8 cellular contexts compared by ENCODE assay signal in the genomic region with DNA sequence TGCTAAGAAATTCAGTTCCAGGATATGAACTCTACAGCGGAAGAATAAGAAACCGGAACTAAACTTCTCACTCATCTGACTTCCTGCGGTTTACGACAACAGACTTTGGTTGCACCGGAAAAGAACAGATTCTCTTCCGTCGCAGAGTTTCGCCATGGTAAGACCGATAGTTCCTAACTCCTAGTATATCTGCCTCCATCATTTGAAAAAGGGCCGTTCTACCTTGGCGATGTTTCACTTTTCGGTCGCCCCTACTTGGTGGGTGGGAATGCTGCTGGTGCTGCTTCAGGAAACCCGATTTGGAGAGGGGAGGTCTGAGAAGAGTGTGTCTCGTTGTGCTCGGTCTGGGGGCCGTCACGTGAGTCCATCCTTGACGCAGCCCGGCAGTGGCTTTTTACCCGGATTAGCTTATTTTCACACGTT. TPM values are rescaled to one million over a fixed set of nuclear protein-coding genes. Genes with fewer than 3 reads are reported as not detected.
DNase-seq lines count a peak whose midpoint lies in the region; ATAC-seq lines count a peak whose summit lies in the region.

A gene (plus strand): TSS at position 132 of the 423 bp plus-strand sequence. CDS start 23 bp downstream, at position 155.

- H4K12ac ChIP-seq in trophoblast cell (ENCODE audit: low read depth, low read length) = peak within 1 kb of the TSS; percentile 43

- H3K9ac ChIP-seq in endocrine pancreas (ENCODE audit: control insufficient read depth, insufficient read depth, low read length) (peak within 1 kb of the TSS; percentile 47), trophoblast cell (ENCODE audit: low read length) (peak within 1 kb of the TSS; percentile 65)

- peaks cover 8% of the 10 kb centered on the region for H3K79me2 ChIP-seq in trophoblast cell (ENCODE audit: control insufficient read depth, insufficient read depth, low read length, poor library complexity)

- H3K14ac ChIP-seq in trophoblast cell (ENCODE audit: low read length) = peak within 1 kb of the TSS; percentile 76

- peak within 1 kb of the TSS; percentile 73 for H2AFZ ChIP-seq in trophoblast cell (ENCODE audit: insufficient read depth, low read length, poor library complexity)

- no peak within 1 kb of the TSS for H3K27ac ChIP-seq in trophoblast cell (ENCODE audit: low read depth, low read length)

- H3K9me3 ChIP-seq in endocrine pancreas (ENCODE audit: control insufficient read depth, low read length) (no peaks in the 10 kb centered on the region), trophoblast cell (ENCODE audit: insufficient read depth, low read depth, low read length) (no peaks in the 10 kb centered on the region)

- H3K4me3 ChIP-seq in endocrine pancreas (ENCODE audit: control insufficient read depth, insufficient read depth, low read length) (peak within 1 kb of the TSS; percentile 78), trophoblast cell (ENCODE audit: low read depth, low read length) (peak within 1 kb of the TSS; percentile 68)

- peaks cover 5% of the 10 kb centered on the region for H3K79me1 ChIP-seq in trophoblast cell (ENCODE audit: low read length)

- peak within 1 kb of the TSS; percentile 60 for H3K4me2 ChIP-seq in trophoblast cell (ENCODE audit: low read length)

- WGBS in trophoblast cell (ENCODE audit: extremely low coverage, insufficient coverage, insufficient read length) = no CpG with 5 or more reads among the region's 22 CpGs

- H2BK120ac ChIP-seq in trophoblast cell (ENCODE audit: insufficient read depth, low read length, poor library complexity) = peak within 1 kb of the TSS; percentile 73

- no peak within 1 kb of the TSS for H3K23ac ChIP-seq in trophoblast cell (ENCODE audit: low read length)

- no peak within 1 kb of the TSS for H2AK5ac ChIP-seq in trophoblast cell (ENCODE audit: low read length)

- no peaks in the 10 kb centered on the region for H3K36me3 ChIP-seq in endocrine pancreas (ENCODE audit: control insufficient read depth, insufficient read depth, low read length)
- peaks cover 15 to 29% of the 10 kb centered on the region in 2 experiments for H3K36me3 ChIP-seq in trophoblast cell (ENCODE audit: control insufficient read depth in 1 of 2, insufficient read depth in 2 of 2, low read length in 2 of 2)

- H3K27me3 ChIP-seq in endocrine pancreas (ENCODE audit: control insufficient read depth, insufficient read depth, low read length) = no peaks in the 10 kb centered on the region
- no peaks in the 10 kb centered on the region for H3K27me3 ChIP-seq in trophoblast cell (ENCODE audit: insufficient read depth, low read length)

- no peak within 1 kb of the TSS for H2BK5ac ChIP-seq in trophoblast cell (ENCODE audit: low read depth, low read length, poor library complexity)

- peak within 1 kb of the TSS; percentile 88 for H4K91ac ChIP-seq in trophoblast cell (ENCODE audit: low read depth, low read length)

- peak within 1 kb of the TSS; percentile 59 for H3K18ac ChIP-seq in trophoblast cell (ENCODE audit: low read length)

- intact Hi-C loops in T-helper 2 cell treated with Interferon-gamma antibody and Interleukin-4, amounts not matched to agents 100 ng/mL and 5 ng/mL, for 36 hours (cut with micrococcal nuclease) = loop anchor here (1.0 kb wide), 1 partner anchor 95 kb away; no protein-coding TSS in a partner anchor

- DNase-seq in DMS79 (lab: John Stamatoyannopoulos, UW) (peak; percentile 14), trophoblast cell (peak in 1 of 2 donors; percentile 27), GM19240 (ENCODE audit: insufficient read length, low spot score) (no peak)

- H2BK12ac ChIP-seq in trophoblast cell (ENCODE audit: low read length) = no peak within 1 kb of the TSS

- peak within 1 kb of the TSS; percentile 99 for H4K8ac ChIP-seq in trophoblast cell (ENCODE audit: low read depth, low read length)

- ATAC-seq in HG03045 (IDR thresholded peaks at IDR 0.05; ENCODE audit: unreplicated experiment) (peak; percentile 82), HG03025 (IDR thresholded peaks at IDR 0.05; ENCODE audit: low FRiP score, unreplicated experiment) (no peak), HG02870 (IDR thresholded peaks at IDR 0.05; ENCODE audit: unreplicated experiment) (no peak)

- H3K4me1 ChIP-seq in endocrine pancreas (ENCODE audit: control insufficient read depth, insufficient read depth, low read length) (no peaks in the 10 kb centered on the region), trophoblast cell (ENCODE audit: control insufficient read depth in 1 of 2, insufficient read depth in 2 of 2, low read length in 2 of 2) (peaks cover 4 to 5% of the 10 kb centered on the region in 2 experiments)

- H3K4ac ChIP-seq in trophoblast cell (ENCODE audit: low read depth, low read length) = peak within 1 kb of the TSS; percentile 94

RNA-seq across cellular contexts. Expression of the gene that starts here (rescaled TPM):
- total RNA-seq in T-helper 2 cell treated with Interferon-gamma antibody and Interleukin-4, amounts not matched to agents 100 ng/mL and 5 ng/mL, for 36 hours = 321 and 329 TPM in 2 replicates
- polyA plus RNA-seq in trophoblast cell (2013) = 154 and 158 TPM in 2 replicates
